ENCODE assay signal across 19 cellular contexts in the genomic region with DNA sequence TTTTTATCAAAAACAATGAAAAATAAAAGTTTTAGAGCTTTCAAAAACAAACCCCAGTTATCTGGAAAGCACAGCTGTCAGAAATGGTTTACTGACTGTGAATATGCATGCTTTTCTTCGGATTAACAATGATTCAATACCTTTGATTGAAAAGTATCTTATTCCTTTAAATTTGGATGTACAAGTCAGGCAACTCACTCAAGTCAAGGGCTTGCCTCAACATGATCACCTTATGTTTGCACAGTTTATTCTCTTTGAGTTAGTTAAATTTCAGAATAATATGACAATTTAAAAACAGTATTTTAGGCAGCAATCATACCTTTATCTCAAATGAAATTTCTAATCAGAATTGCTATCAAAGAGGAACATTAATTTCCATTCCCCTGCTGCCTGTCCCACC.
DNase-seq lines count a peak whose midpoint lies in the region; ATAC-seq and TF ChIP-seq lines count a peak whose summit lies in the region.
"Had no signal": no experiment of that assay in that cellular context is flagged by ENCODE, and none has a peak within 500 bp of the region (broad histone marks: within the 10 kb centered on the region; RNA-seq: fewer than 3 reads in every experiment).

No MANE protein-coding gene starts in this region.

- H4K20me1 ChIP-seq in mammary epithelial cell (ENCODE audit: insufficient read depth, low read length): no peaks in the 10 kb centered on the region

- WGBS in mammary epithelial cell (ENCODE audit: low coverage, missing lambda C conversion rate): 17% methylated on average over 1 of the region's 1 CpG

- H3K9me3 ChIP-seq in RWPE2 (ENCODE audit: severe bottlenecking) (no peaks in the 10 kb centered on the region), mammary epithelial cell (replicated peaks; ENCODE audit: insufficient read depth, low read length) (no peaks in the 10 kb centered on the region)

- H3K4me1 ChIP-seq in RWPE2 (ENCODE audit: insufficient read depth, poor library complexity, severe bottlenecking) (peaks cover 14% of the 10 kb centered on the region), mammary epithelial cell (ENCODE audit: insufficient read depth, low read length) (peaks cover 16% of the 10 kb centered on the region)

- CTCF ChIA-PET in mammary epithelial cell (lab: Charles Lee; ENCODE audit: low non-redundant PET): no interaction called here

- no peaks in the 10 kb centered on the region for H3K27me3 ChIP-seq in RWPE2 (ENCODE audit: insufficient read depth, poor library complexity, severe bottlenecking)
- no peaks in the 10 kb centered on the region for H3K27me3 ChIP-seq in mammary epithelial cell (ENCODE audit: insufficient read depth, low read length)

- peak overlapping the region; percentile 41 for H3K27ac ChIP-seq in RWPE2 (ENCODE audit: poor library complexity, severe bottlenecking)
- peak overlapping the region; percentile 34 for H3K27ac ChIP-seq in mammary epithelial cell (ENCODE audit: insufficient read depth, low read depth, low read length)
- H3K27ac ChIP-seq: C4-2B, HL-60 had no signal

- no peaks in the 10 kb centered on the region for H3K4me1 Mint-ChIP-seq in memory B cell

- in situ Hi-C loops in mammary epithelial cell (cut with MboI; ENCODE audit: low sequenced_read_pairs in 2 of 2): no loop called here

- dilution Hi-C loops in mammary epithelial cell (cut with HindIII; ENCODE audit: low sequenced_read_pairs): no loop called here

- H3K36me3 Mint-ChIP-seq in memory B cell: peaks cover 14% of the 10 kb centered on the region

- no TSS peak for BruUV-seq in mammary epithelial cell (replicated peaks; lab: Mats Ljungman, UMichigan)

- no peaks in the 10 kb centered on the region for H3K9me3 Mint-ChIP-seq in memory B cell
- H3K9me3 Mint-ChIP-seq: CD4-positive, alpha-beta T cell; GM23338 had no signal

- H3K79me2 ChIP-seq in mammary epithelial cell (ENCODE audit: insufficient read depth, low read length): no peaks in the 10 kb centered on the region

- H3K36me3 ChIP-seq in RWPE2 (ENCODE audit: low read depth) (no peaks in the 10 kb centered on the region), mammary epithelial cell (ENCODE audit: insufficient read depth, low read length) (no peaks in the 10 kb centered on the region)

- peak overlapping the region; percentile 43 for H2AFZ ChIP-seq in mammary epithelial cell (ENCODE audit: low read depth, low read length)
- H2AFZ ChIP-seq: GM23338 had no signal

- peak overlapping the region; percentile 49 for H3K4me2 ChIP-seq in mammary epithelial cell (ENCODE audit: insufficient read depth, low read depth, low read length)
- H3K4me2 ChIP-seq: GM23338 had no signal

- H3K4me3 ChIP-seq in RWPE2 (ENCODE audit: severe bottlenecking) (no peak overlapping the region), mammary epithelial cell (replicated peaks in 1 of 3; ENCODE audit: insufficient read depth in 1 of 3, low read depth in 2 of 3, low read length in 3 of 3) (no peak overlapping the region)
- H3K4me3 ChIP-seq: GM23338, K562 had no signal

- ATAC-seq in RWPE2 (ENCODE audit: low read depth): no peak; the same call in 2 of the 3 replicates
- peak; percentile 48 for ATAC-seq in esophagus mucosa
- ATAC-seq in memory B cell (ENCODE audit: low read depth): no peak
- no peak for ATAC-seq in GM21360 (IDR thresholded peaks at IDR 0.05; ENCODE audit: unreplicated experiment)
- no peak for ATAC-seq in HG03108 (IDR thresholded peaks at IDR 0.05; ENCODE audit: unreplicated experiment)
- ATAC-seq: GM23338, K562 had no signal

- H3K27ac Mint-ChIP-seq in memory B cell: peak overlapping the region; percentile 24
- H3K27ac Mint-ChIP-seq: CD4-positive, alpha-beta T cell had no signal

- no peak overlapping the region for H3K4me3 Mint-ChIP-seq in memory B cell
- H3K4me3 Mint-ChIP-seq: CD4-positive, alpha-beta T cell; GM23338 had no signal

- H3K9ac ChIP-seq in mammary epithelial cell (ENCODE audit: insufficient read depth, low read length): peak overlapping the region; percentile 21

- intact Hi-C loops in mammary epithelial cell (cut with micrococcal nuclease): no loop called here

- no peak for TF ChIP-seq CTCF in RWPE2 (IDR thresholded peaks at IDR 0.05; ENCODE audit: poor library complexity, severe bottlenecking)
- TF ChIP-seq CTCF in mammary epithelial cell (conservative IDR thresholded peaks at IDR 0.05 in 1 of 2, IDR thresholded peaks at IDR 0.05 in 1 of 2; ENCODE audit: extremely low read depth in 1 of 2, insufficient read depth in 1 of 2, low read depth in 1 of 2, low read length in 2 of 2): no peak

- DNase-seq in RWPE2 (ENCODE audit: low spot score): no peak
- peak; percentile 19 for DNase-seq in mammary epithelial cell
- no peak for DNase-seq in memory B cell (ENCODE audit: low spot score in 2 of 2)
- no peak for DNase-seq in NCI-H2107 treated with DMSO at 0.1 percent for 48 hours (lab: John Stamatoyannopoulos, UW; ENCODE audit: unreplicated experiment)
- no peak for DNase-seq in NCI-H2171 treated with DMSO at 0.1 percent for 48 hours (lab: John Stamatoyannopoulos, UW)
- DNase-seq: AML-193; CD4-positive, alpha-beta T cell; DMS153; DMS79; GF-D8; HCEC 1CT; IMR-90 had no signal

- H3K27me3 Mint-ChIP-seq in memory B cell: no peaks in the 10 kb centered on the region
- H3K27me3 Mint-ChIP-seq: CD4-positive, alpha-beta T cell had no signal
